1 cellular context compared by ENCODE assay signal in the genomic region with DNA sequence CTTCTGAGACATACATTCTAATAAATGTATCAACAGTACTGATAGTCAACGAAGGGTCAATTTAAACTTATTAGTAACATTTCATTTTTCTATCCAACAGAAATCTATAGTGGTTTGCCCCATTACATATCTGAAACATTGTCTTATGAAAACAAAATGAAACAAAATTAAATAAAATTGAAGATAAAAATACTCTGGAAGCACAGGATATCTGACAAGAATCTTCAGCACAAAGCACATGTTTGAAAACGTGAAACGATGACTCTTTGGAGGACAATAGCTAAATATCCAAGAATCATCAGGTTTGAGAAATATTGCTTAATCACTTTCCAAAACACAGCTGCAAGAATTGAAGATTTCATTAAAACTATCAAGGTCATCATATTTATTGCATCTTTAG.
TF ChIP-seq lines count a peak whose summit lies in the region.

No MANE protein-coding gene starts in this region.

TF ChIP-seq in GM23338, 12 proteins besides CTCF, POLR2A, EP300 and RAD21 (continued from another document):
- TF ChIP-seq, protein P1, sequence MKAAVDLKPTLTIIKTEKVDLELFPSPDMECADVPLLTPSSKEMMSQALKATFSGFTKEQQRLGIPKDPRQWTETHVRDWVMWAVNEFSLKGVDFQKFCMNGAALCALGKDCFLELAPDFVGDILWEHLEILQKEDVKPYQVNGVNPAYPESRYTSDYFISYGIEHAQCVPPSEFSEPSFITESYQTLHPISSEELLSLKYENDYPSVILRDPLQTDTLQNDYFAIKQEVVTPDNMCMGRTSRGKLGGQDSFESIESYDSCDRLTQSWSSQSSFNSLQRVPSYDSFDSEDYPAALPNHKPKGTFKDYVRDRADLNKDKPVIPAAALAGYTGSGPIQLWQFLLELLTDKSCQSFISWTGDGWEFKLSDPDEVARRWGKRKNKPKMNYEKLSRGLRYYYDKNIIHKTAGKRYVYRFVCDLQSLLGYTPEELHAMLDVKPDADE (IDR thresholded peaks at IDR 0.05) = no peak
TF ChIP-seq in GM23338: peak in this region for 0.
